16 cellular contexts compared by ENCODE assay signal in genomic region chr22:41271787-41272186, GRCh38. TPM values are rescaled to one million over a fixed set of nuclear protein-coding genes. Genes with fewer than 3 reads are reported as not detected.
"Had no signal": no experiment of that assay in that cellular context is flagged by ENCODE, and none has a peak within 500 bp of the region (broad histone marks: within the 10 kb centered on the region; RNA-seq: fewer than 3 reads in every experiment).

No MANE protein-coding gene starts in this region.

- H3K27ac Mint-ChIP-seq: activated B cell treated with CpG ODN at 0.5 μM for 24 hours; activated CD4-positive, alpha-beta T cell treated with anti-CD3 and anti-CD28 coated beads, Interleukin-2, amount 10 ng/mL, durations not matched to agents 24 days and 14 days; activated naive CD4-positive, alpha-beta T cell treated with anti-CD3 and anti-CD28 coated beads, Interleukin-2, amount 50 U/mL, for 72 hours; brain; dendritic cell treated with granulocyte-macrophage colony-stimulating factor and Interleukin-4, amounts not matched to agents 40 ng/mL and 50 ng/mL, for 4 days; memory B cell; nephron had no signal

- H3K27ac ChIP-seq: esophagus muscularis mucosa, tibial nerve had no signal

- H3K4me1 Mint-ChIP-seq: activated B cell treated with CpG ODN at 0.5 μM for 24 hours, brain, memory B cell, nephron had no signal

- H3K4me1 ChIP-seq: esophagus muscularis mucosa had no signal

- DNase-seq: activated B cell treated with CpG ODN at 0.5 μM for 24 hours; activated CD4-positive, alpha-beta T cell treated with anti-CD3 and anti-CD28 coated beads, Interleukin-2, amount 10 ng/mL, durations not matched to agents 24 days and 14 days; activated T-cell treated with anti-CD3 and anti-CD28 coated beads for 4 hours; amniotic stem cell; cerebellar nuclear complex; effector memory CD8-positive, alpha-beta T cell; foreskin fibroblast; stimulated activated CD4-positive, alpha-beta T cell treated with anti-CD3 and anti-CD28 coated beads, Interleukin-4, amount 100 ng/mL, for 1 hour; stimulated activated CD8-positive, alpha-beta memory T cell treated with anti-CD3 and anti-CD28 coated beads, Interleukin-4, amount 100 ng/mL, for 48 hours had no signal

- H3K27me3 ChIP-seq: esophagus muscularis mucosa, tibial nerve had no signal

- H3K4me3 ChIP-seq: esophagus muscularis mucosa, tibial nerve had no signal

- H3K9me3 Mint-ChIP-seq: activated B cell treated with CpG ODN at 0.5 μM for 24 hours; activated CD4-positive, alpha-beta T cell treated with anti-CD3 and anti-CD28 coated beads, Interleukin-2, amount 10 ng/mL, durations not matched to agents 24 days and 14 days; activated naive CD4-positive, alpha-beta T cell treated with anti-CD3 and anti-CD28 coated beads, Interleukin-2, amount 50 U/mL, for 72 hours; brain; dendritic cell treated with granulocyte-macrophage colony-stimulating factor and Interleukin-4, amounts not matched to agents 40 ng/mL and 50 ng/mL, for 4 days; effector memory CD8-positive, alpha-beta T cell; memory B cell; nephron had no signal

- H3K27me3 Mint-ChIP-seq: activated B cell treated with CpG ODN at 0.5 μM for 24 hours; activated CD4-positive, alpha-beta T cell treated with anti-CD3 and anti-CD28 coated beads, Interleukin-2, amount 10 ng/mL, durations not matched to agents 24 days and 14 days; brain; dendritic cell treated with granulocyte-macrophage colony-stimulating factor and Interleukin-4, amounts not matched to agents 40 ng/mL and 50 ng/mL, for 4 days; effector memory CD8-positive, alpha-beta T cell; memory B cell had no signal

- H3K4me3 Mint-ChIP-seq: activated B cell treated with CpG ODN at 0.5 μM for 24 hours; activated CD4-positive, alpha-beta T cell treated with anti-CD3 and anti-CD28 coated beads, Interleukin-2, amount 10 ng/mL, durations not matched to agents 24 days and 14 days; brain; dendritic cell treated with granulocyte-macrophage colony-stimulating factor and Interleukin-4, amounts not matched to agents 40 ng/mL and 50 ng/mL, for 4 days; effector memory CD8-positive, alpha-beta T cell; memory B cell; nephron had no signal

- H3K9me3 ChIP-seq: esophagus muscularis mucosa, tibial nerve had no signal

- ATAC-seq: activated naive CD4-positive, alpha-beta T cell treated with anti-CD3 and anti-CD28 coated beads, Interleukin-2, amount 50 U/mL, for 72 hours; effector memory CD8-positive, alpha-beta T cell had no signal

RNA-seq across cellular contexts. Expression of gene CHADL, which starts 31.1 kb away (rescaled TPM):
- total RNA-seq: activated B cell treated with CpG ODN at 0.5 μM for 24 hours had no signal
